7 cellular contexts compared by ENCODE assay signal in the genomic region with DNA sequence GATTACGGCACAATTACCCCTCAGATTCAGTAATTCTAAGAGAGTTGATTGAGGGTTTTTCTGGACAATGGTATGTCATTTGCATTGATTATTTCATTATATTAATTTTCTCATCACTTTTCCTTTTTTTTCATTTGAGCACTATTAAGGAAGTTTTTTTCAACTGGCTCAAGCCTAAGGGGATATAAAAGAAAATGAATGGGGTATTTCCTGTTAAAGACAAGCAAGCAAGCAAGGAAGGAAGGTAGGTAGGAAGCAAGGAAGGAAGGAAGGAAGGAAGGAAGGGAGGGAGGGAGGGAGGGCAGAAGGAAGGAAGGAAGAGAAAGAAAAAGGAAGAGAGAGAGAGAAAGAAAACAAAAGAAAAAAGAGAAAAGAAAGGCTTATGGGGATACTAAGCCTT.
"Had no signal": no experiment of that assay in that cellular context is flagged by ENCODE, and none has a peak within 500 bp of the region (broad histone marks: within the 10 kb centered on the region; RNA-seq: fewer than 3 reads in every experiment).

No MANE protein-coding gene starts in this region.

- ATAC-seq: K562 had no signal

- DNase-seq: IMR-90, KBM-7, KG1 had no signal

- H3K4me1 Mint-ChIP-seq: IgD-negative memory B cell had no signal

- H3K4me3 ChIP-seq: K562 had no signal

- FAIRE-seq: HTR-8/SVneo, K562 had no signal

- H3K27ac ChIP-seq: HL-60 had no signal

- H3K36me3 Mint-ChIP-seq: IgD-negative memory B cell had no signal

- H3K4me3 Mint-ChIP-seq: IgD-negative memory B cell had no signal

- H3K27ac Mint-ChIP-seq: IgD-negative memory B cell had no signal

- H3K27me3 Mint-ChIP-seq: IgD-negative memory B cell had no signal
